23 cellular contexts compared by ENCODE assay signal in genomic region chr2:121633463-121633862, GRCh38. TPM values are rescaled to one million over a fixed set of nuclear protein-coding genes. Genes with fewer than 3 reads are reported as not detected.
DNase-seq lines count a peak whose midpoint lies in the region; ATAC-seq and TF ChIP-seq lines count a peak whose summit lies in the region.
"Had no signal": no experiment of that assay in that cellular context is flagged by ENCODE, and none has a peak within 500 bp of the region (broad histone marks: within the 10 kb centered on the region; RNA-seq: fewer than 3 reads in every experiment).

No MANE protein-coding gene starts in this region.

- H3K9me3 Mint-ChIP-seq in activated CD4-positive, alpha-beta T cell treated with anti-CD3 and anti-CD28 coated beads for 36 hours (ENCODE audit: low read depth), result peaks cover 2% of the 10 kb centered on the region
- peaks cover 3% of the 10 kb centered on the region for H3K9me3 Mint-ChIP-seq in glutamatergic neuron (ENCODE audit: unreplicated experiment)

- DNase-seq in activated CD4-positive, alpha-beta T cell treated with anti-CD3 and anti-CD28 coated beads for 36 hours, result no peak
- no peak for DNase-seq in activated CD4-positive, alpha-beta T cell treated with anti-CD3 and anti-CD28 coated beads for 4 hours
- DNase-seq in RWPE1 (ENCODE audit: low spot score), result no peak
- DNase-seq in glutamatergic neuron, result no peak
- DNase-seq in sciatic nerve (ENCODE audit: low spot score), result no peak
- no peak for DNase-seq in SK-N-SH
- DNase-seq in cerebellar nuclear complex (lab: John Stamatoyannopoulos, UW), result no peak
- DNase-seq: activated CD4-positive, alpha-beta T cell treated with anti-CD3 and anti-CD28 coated beads, Interleukin-2, amount 10 ng/mL, durations not matched to agents 7 days and 5 days; activated effector memory CD4-positive, alpha-beta T cell treated with anti-CD3 and anti-CD28 coated beads, Interleukin-2, amount 50 U/mL, for 16 hours; AML-193; head of caudate nucleus; NCI-H1092 treated with DMSO at 0.1 percent for 48 hours; NCI-H1930; NCI-H748 treated with DMSO at 0.1 percent for 48 hours; SHP77; small intestine; stimulated activated CD4-positive, alpha-beta T cell treated with anti-CD3 and anti-CD28 coated beads, Interleukin-2, amount 100 ng/mL, for 24 hours; stimulated activated naive B cell treated with anti-CD40 and anti-IgM and Interleukin-4, amounts not matched to agents 10 μg/mL and 1 μg/mL and 100 μg/mL, for 72 hours; testis had no signal

- CTCF ChIA-PET in activated CD4-positive, alpha-beta T cell treated with anti-CD3 and anti-CD28 coated beads for 36 hours (lab: Charles Lee), result no interaction called here
- CTCF ChIA-PET in RWPE1 (lab: Yijun Ruan, JAX), result no interaction called here
- CTCF ChIA-PET in SK-N-SH (lab: Yijun Ruan, JAX), result interaction anchor here (0.8 kb wide), 1 partner anchor 11 kb away, joined by 3 read pairs; no protein-coding TSS in a partner anchor

- H3K9ac ChIP-seq in SK-N-SH, result no peak overlapping the region

- no peak overlapping the region for H2AFZ ChIP-seq in SK-N-SH (ENCODE audit: low read depth)

- peaks cover 38% of the 10 kb centered on the region for H3K4me1 Mint-ChIP-seq in activated CD4-positive, alpha-beta T cell treated with anti-CD3 and anti-CD28 coated beads for 36 hours
- peaks cover 16% of the 10 kb centered on the region for H3K4me1 Mint-ChIP-seq in glutamatergic neuron (ENCODE audit: low read depth, unreplicated experiment)

- TF ChIP-seq RAD21 in SK-N-SH (IDR thresholded peaks at IDR 0.05; ENCODE audit: low read length), result no peak

- intact Hi-C loops in activated CD4-positive, alpha-beta T cell treated with anti-CD3 and anti-CD28 coated beads for 36 hours (cut with DNase I, micrococcal nuclease), result no loop called here
- intact Hi-C loops in sciatic nerve (cut with DNase I), result no loop called here

- H3K4me3 ChIP-seq in SK-N-SH (ENCODE audit: low read depth in 2 of 2, low read length in 1 of 2), result no peak overlapping the region
- H3K4me3 ChIP-seq: adrenal gland, testis had no signal

- no peaks in the 10 kb centered on the region for H3K9me2 ChIP-seq in SK-N-SH

- H3K27ac ChIP-seq in RWPE1, result peak overlapping the region; percentile 65
- H3K27ac ChIP-seq in SK-N-SH (ENCODE audit: low read depth in 2 of 2, low read length in 1 of 2), result no peak overlapping the region
- H3K27ac ChIP-seq: 22Rv1 had no signal

- no peak for ATAC-seq in activated CD4-positive, alpha-beta T cell treated with anti-CD3 and anti-CD28 coated beads for 36 hours
- peak; percentile 10 for ATAC-seq in sciatic nerve
- ATAC-seq in HG03565 (IDR thresholded peaks at IDR 0.05; ENCODE audit: unreplicated experiment), result no peak
- ATAC-seq: stimulated activated naive B cell treated with anti-CD40 and anti-IgM and Interleukin-4, amounts not matched to agents 10 μg/mL and 1 μg/mL and 100 μg/mL, for 72 hours had no signal

- peaks cover 0 to 11% of the 10 kb centered on the region in 2 experiments; a peak in 1 of 4 replicates for H3K4me1 ChIP-seq in SK-N-SH (ENCODE audit: control insufficient read depth in 1 of 2, insufficient read depth in 2 of 2, low read depth in 1 of 2, low read length in 1 of 2)

- H3K79me2 ChIP-seq in SK-N-SH (ENCODE audit: insufficient read depth), result peaks cover 99% of the 10 kb centered on the region

- H3K9me3 ChIP-seq in SK-N-SH, result peaks cover 4% of the 10 kb centered on the region; the same call in 1 of the 2 replicates
- H3K9me3 ChIP-seq: testis had no signal

- H4K20me1 ChIP-seq in SK-N-SH (ENCODE audit: insufficient read depth), result peaks cover 24% of the 10 kb centered on the region; the same call in 1 of the 2 replicates

- H3K27me3 Mint-ChIP-seq in activated CD4-positive, alpha-beta T cell treated with anti-CD3 and anti-CD28 coated beads for 36 hours, result no peaks in the 10 kb centered on the region
- peaks cover 2% of the 10 kb centered on the region for H3K27me3 Mint-ChIP-seq in glutamatergic neuron (ENCODE audit: unreplicated experiment)
- H3K27me3 Mint-ChIP-seq: activated CD4-positive, alpha-beta T cell treated with anti-CD3 and anti-CD28 coated beads, Interleukin-2, amount 10 ng/mL, durations not matched to agents 7 days and 5 days; stimulated activated naive B cell treated with anti-CD40 and anti-IgM and Interleukin-4, amounts not matched to agents 10 μg/mL and 1 μg/mL and 100 μg/mL, for 72 hours had no signal

- TF ChIP-seq EP300 in SK-N-SH (IDR thresholded peaks at IDR 0.05; ENCODE audit: borderline replicate concordance in 1 of 2, low read depth in 1 of 2, low read length in 1 of 2), result no peak

- POLR2A ChIA-PET in activated CD4-positive, alpha-beta T cell treated with anti-CD3 and anti-CD28 coated beads for 36 hours (lab: Charles Lee), result no interaction called here
- POLR2A ChIA-PET in RWPE1 (lab: Yijun Ruan, JAX; ENCODE audit: low non-redundant PET) (no interaction called here), SK-N-SH (lab: Yijun Ruan, JAX) (interaction anchor here (0.5 kb wide), 1 partner anchor 40 kb away, joined by 13 read pairs; no protein-coding TSS in a partner anchor)

- H3K27me3 ChIP-seq in SK-N-SH (ENCODE audit: insufficient read depth), result no peaks in the 10 kb centered on the region
- H3K27me3 ChIP-seq: adrenal gland, testis had no signal

- no peak for TF ChIP-seq CTCF in RWPE1 (conservative IDR thresholded peaks at IDR 0.05; ENCODE audit: low read depth)
- TF ChIP-seq CTCF in glutamatergic neuron (IDR thresholded peaks at IDR 0.05; ENCODE audit: partially characterized antibody, unreplicated experiment), result no peak
- no peak for TF ChIP-seq CTCF in SK-N-SH (IDR thresholded peaks at IDR 0.05)

- peaks cover 0 to 6% of the 10 kb centered on the region in 2 experiments for H3K36me3 ChIP-seq in SK-N-SH (replicated peaks in 1 of 2; ENCODE audit: control insufficient read depth in 1 of 2, insufficient read depth in 2 of 2, low read length in 1 of 2)
- H3K36me3 ChIP-seq: adrenal gland had no signal

- peaks cover 19% of the 10 kb centered on the region for H3F3A ChIP-seq in SK-N-SH (replicated peaks; ENCODE audit: insufficient read depth)

- no peak overlapping the region for H3K4me2 ChIP-seq in SK-N-SH

- WGBS in SK-N-SH (ENCODE audit: low lambda C conversion rate), result 98% methylated on average over 4 of the region's 4 CpGs

- peak overlapping the region; percentile 24 for H3K27ac Mint-ChIP-seq in activated CD4-positive, alpha-beta T cell treated with anti-CD3 and anti-CD28 coated beads for 36 hours
- peak overlapping the region; percentile 31 for H3K27ac Mint-ChIP-seq in glutamatergic neuron (ENCODE audit: unreplicated experiment)

- peaks cover 18% of the 10 kb centered on the region for H3K36me3 Mint-ChIP-seq in activated CD4-positive, alpha-beta T cell treated with anti-CD3 and anti-CD28 coated beads for 36 hours (ENCODE audit: low read depth)
- peaks cover 15% of the 10 kb centered on the region for H3K36me3 Mint-ChIP-seq in glutamatergic neuron (ENCODE audit: unreplicated experiment)

- no peak overlapping the region for H3K4me3 Mint-ChIP-seq in activated CD4-positive, alpha-beta T cell treated with anti-CD3 and anti-CD28 coated beads for 36 hours
- H3K4me3 Mint-ChIP-seq in glutamatergic neuron (ENCODE audit: unreplicated experiment), result no peak overlapping the region
- H3K4me3 Mint-ChIP-seq: activated CD4-positive, alpha-beta T cell treated with anti-CD3 and anti-CD28 coated beads, Interleukin-2, amount 10 ng/mL, durations not matched to agents 7 days and 5 days; nephron; stimulated activated naive B cell treated with anti-CD40 and anti-IgM and Interleukin-4, amounts not matched to agents 10 μg/mL and 1 μg/mL and 100 μg/mL, for 72 hours had no signal

TF ChIP-seq in SK-N-SH, 30 proteins besides CTCF, POLR2A, EP300 and RAD21:
- no peak for TF ChIP-seq REST (IDR thresholded peaks at IDR 0.05; ENCODE audit: low read depth, low read length)
- TF ChIP-seq GABPA (IDR thresholded peaks at IDR 0.05; ENCODE audit: low read depth), result no peak
- no peak for TF ChIP-seq POLR2AphosphoS5 (IDR thresholded peaks at IDR 0.05; ENCODE audit: low read depth, low read length)
- TF ChIP-seq GATA2 (CRISPR knock-in tag; IDR thresholded peaks at IDR 0.05), result no peak
- TF ChIP-seq PBX3 (IDR thresholded peaks at IDR 0.05), result no peak

RNA-seq across cellular contexts. Expression of gene CLASP1, which starts 15.8 kb away (rescaled TPM):
- total RNA-seq in activated CD4-positive, alpha-beta T cell treated with anti-CD3 and anti-CD28 coated beads for 36 hours, result 10 to 100 TPM; 56.8 to 75.6 TPM
- total RNA-seq in glutamatergic neuron (ENCODE audit: unreplicated experiment) (163 TPM), sciatic nerve (72.7 TPM)
- 4.9 TPM in 2 replicates for polyA plus RNA-seq in SK-N-SH (2012; rRNA removed)
- 5.6 and 6.0 TPM in 2 replicates for polyA plus RNA-seq in SK-N-SH (2012; cell fraction: cytosol; rRNA removed)
- 17.3 and 19.0 TPM in 2 replicates for polyA plus RNA-seq in SK-N-SH (2012; cell fraction: nucleus; rRNA removed)
